Comparison of ENCODE assay signal across 34 cellular contexts in the genomic region with DNA sequence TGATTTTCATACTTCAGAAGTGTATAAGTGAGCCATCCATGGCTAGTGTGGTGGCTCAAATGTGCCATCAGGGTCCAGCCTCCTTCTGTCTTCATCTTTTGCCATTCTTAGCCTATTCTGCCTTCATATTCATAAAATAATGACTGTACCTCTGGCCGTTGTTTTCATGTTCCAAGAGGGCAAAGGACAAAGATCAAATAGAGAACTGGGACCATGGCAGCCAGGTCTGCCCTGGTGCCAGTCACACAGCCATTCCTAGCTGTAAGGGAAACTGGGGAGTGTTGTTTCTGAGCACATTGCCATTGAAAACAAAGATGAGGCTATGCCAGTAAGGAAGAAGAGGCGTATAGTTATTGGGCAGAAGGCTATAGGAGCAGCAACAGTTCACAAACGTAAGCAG.
"Had no signal": no experiment of that assay in that cellular context is flagged by ENCODE, and none has a peak within 500 bp of the region (broad histone marks: within the 10 kb centered on the region; RNA-seq: fewer than 3 reads in every experiment).

No MANE protein-coding gene starts in this region.

- H3K9ac ChIP-seq: KMS-11 had no signal

- H3K9me3 ChIP-seq: MG63 had no signal

- H3K27ac ChIP-seq: KMS-11 had no signal

- H3K36me3 ChIP-seq: MG63 had no signal

- DNase-seq: Karpas-422, Kasumi-1, MG63, MM.1S, MV-4-11, NCI-H1048, NCI-H1092, NCI-H1092 treated with DMSO at 0.1 percent for 48 hours, NCI-H1105, NCI-H1105 treated with DMSO at 0.1 percent for 48 hours, NCI-H1417, NCI-H1417 treated with DMSO at 0.1 percent for 48 hours, NCI-H1436, NCI-H1436 treated with DMSO at 0.1 percent for 48 hours, NCI-H146, NCI-H1694, NCI-H1694 treated with DMSO at 0.1 percent for 48 hours, NCI-H187, NCI-H187 treated with DMSO at 0.1 percent for 48 hours, NCI-H1930, NCI-H2029, NCI-H2029 treated with DMSO at 0.1 percent for 48 hours, NCI-H2081, NCI-H2081 treated with DMSO at 0.1 percent for 48 hours, NCI-H2107, NCI-H2171, NCI-H2171 treated with DMSO at 0.1 percent for 48 hours, NCI-H2227 treated with DMSO at 0.1 percent for 48 hours, NCI-H226, NCI-H345, NCI-H446, NCI-H446 treated with DMSO at 0.1 percent for 48 hours, NCI-H510A treated with DMSO at 0.1 percent for 48 hours had no signal

- H3K4me2 ChIP-seq: KMS-11 had no signal

- H3K27me3 ChIP-seq: MG63 had no signal

- H3K4me3 ChIP-seq: MG63 had no signal
